11 cellular contexts compared by ENCODE assay signal in genomic region chr14:51862839-51863235, GRCh38. TPM values are rescaled to one million over a fixed set of nuclear protein-coding genes. Genes with fewer than 3 reads are reported as not detected.
A peak's percentile ranks its signal among the peaks of the same experiment; 100 is the strongest.
DNase-seq lines count a peak whose midpoint lies in the region; ATAC-seq and TF ChIP-seq lines count a peak whose summit lies in the region.
"Had no signal": no experiment of that assay in that cellular context is flagged by ENCODE, and none has a peak within 500 bp of the region (broad histone marks: within the 10 kb centered on the region; RNA-seq: fewer than 3 reads in every experiment).

No MANE protein-coding gene starts in this region.

- POLR2A ChIA-PET in CD4-positive, alpha-beta T cell (lab: Charles Lee), result interaction anchor here (1.6 to 7.0 kb wide), 4 partner anchors 16 to 43 kb away, joined by 3 to 156 read pairs (median 30); no protein-coding TSS in a partner anchor

- H3K27ac ChIP-seq in CD4-positive, alpha-beta T cell (ENCODE audit: low read depth, low read length), result no peak overlapping the region

- H3K9me3 ChIP-seq in CD4-positive, alpha-beta T cell (ENCODE audit: control insufficient read depth, low read length), result no peaks in the 10 kb centered on the region

- H3K27ac Mint-ChIP-seq in CD4-positive, alpha-beta T cell, result peak overlapping the region; percentile 96
- peak overlapping the region; percentile 98 to 99 (median 99) for H3K27ac Mint-ChIP-seq in brain
- H3K27ac Mint-ChIP-seq in neural crest cell (ENCODE audit: unreplicated experiment), result peak overlapping the region; percentile 93

- intact Hi-C loops in CD4-positive, alpha-beta T cell (cut with DNase I, micrococcal nuclease), result loop anchor here in 1 of 2 experiments (5.0 kb wide), 2 partner anchors 44 to 81 kb away; no protein-coding TSS in a partner anchor

- peaks cover 57% of the 10 kb centered on the region for H3K4me1 Mint-ChIP-seq in CD4-positive, alpha-beta T cell (ENCODE audit: low read depth)
- H3K4me1 Mint-ChIP-seq in brain, result peaks cover 26% of the 10 kb centered on the region
- peaks cover 41% of the 10 kb centered on the region for H3K4me1 Mint-ChIP-seq in neural crest cell

- no peaks in the 10 kb centered on the region for H3K9me3 Mint-ChIP-seq in CD4-positive, alpha-beta T cell
- no peaks in the 10 kb centered on the region for H3K9me3 Mint-ChIP-seq in brain
- H3K9me3 Mint-ChIP-seq in neural crest cell, result no peaks in the 10 kb centered on the region

- CTCF ChIA-PET in CD4-positive, alpha-beta T cell (lab: Charles Lee), result interaction anchor here (0.7 to 4.2 kb wide), 5 partner anchors 9 to 116 kb away, joined by 3 to 33 read pairs (median 3); no protein-coding TSS in a partner anchor

- H3K27me3 ChIP-seq in CD4-positive, alpha-beta T cell (ENCODE audit: control insufficient read depth, insufficient read depth, low read length), result no peaks in the 10 kb centered on the region

- TF ChIP-seq CTCF in CD4-positive, alpha-beta T cell (IDR thresholded peaks at IDR 0.05), result no peak
- TF ChIP-seq CTCF in HFF-Myc (IDR thresholded peaks at IDR 0.05; ENCODE audit: low read depth, low read length, missing control alignments) (no peak), brain (conservative IDR thresholded peaks at IDR 0.05) (no peak), neural crest cell (conservative IDR thresholded peaks at IDR 0.05) (no peak)

- ATAC-seq in CD4-positive, alpha-beta T cell (ENCODE audit: poor library complexity), result no peak
- ATAC-seq in GM19455 (IDR thresholded peaks at IDR 0.05; ENCODE audit: unreplicated experiment), result no peak

- peaks cover 29% of the 10 kb centered on the region for H3K36me3 Mint-ChIP-seq in CD4-positive, alpha-beta T cell (ENCODE audit: low read depth)
- no peaks in the 10 kb centered on the region for H3K36me3 Mint-ChIP-seq in brain
- H3K36me3 Mint-ChIP-seq in neural crest cell (ENCODE audit: low read depth), result no peaks in the 10 kb centered on the region

- H3K4me3 Mint-ChIP-seq in CD4-positive, alpha-beta T cell, result peak overlapping the region; percentile 93
- H3K4me3 Mint-ChIP-seq in brain (peak overlapping the region; percentile 90 to 99 (median 94)), neural crest cell (peak overlapping the region; percentile 96)

- H3K4me3 ChIP-seq in HFF-Myc (replicated peaks; ENCODE audit: low read depth, low read length), result peak overlapping the region; percentile 63

- H3K27me3 Mint-ChIP-seq in CD4-positive, alpha-beta T cell, result no peaks in the 10 kb centered on the region
- H3K27me3 Mint-ChIP-seq in brain (no peaks in the 10 kb centered on the region), neural crest cell (ENCODE audit: low read depth) (no peaks in the 10 kb centered on the region)

- DNase-seq in CD4-positive, alpha-beta T cell, result no peak
- DNase-seq in HFF-Myc (ENCODE audit: extremely low read depth, low read depth), result no peak
- no peak for DNase-seq in neural crest cell (ENCODE audit: low read depth, low spot score)
- no peak for DNase-seq in stimulated activated CD8-positive, alpha-beta memory T cell treated with anti-CD3 and anti-CD28 coated beads, Interleukin-4, amount 100 ng/mL, for 48 hours
- no peak for DNase-seq in cortex of kidney (lab: John Stamatoyannopoulos, UW)
- DNase-seq: midbrain; NCI-H1436 treated with DMSO at 0.1 percent for 48 hours; SHP77 treated with DMSO at 0.1 percent for 48 hours; stimulated activated CD4-positive, alpha-beta T cell treated with anti-CD3 and anti-CD28 coated beads, Interleukin-4, amount 100 ng/mL, for 4 hours had no signal

RNA-seq across cellular contexts. Expression of gene GNG2, which starts 2.4 kb away (rescaled TPM):
- 100 to 1,000 TPM; 138 to 139 TPM for total RNA-seq in CD4-positive, alpha-beta T cell
- 80.8 TPM for polyA plus RNA-seq in brain (ENCODE audit: insufficient read depth, low read depth, low replicate concordance)
- 163 and 174 TPM in 2 replicates for total RNA-seq in neural crest cell
